In the genomic region with DNA sequence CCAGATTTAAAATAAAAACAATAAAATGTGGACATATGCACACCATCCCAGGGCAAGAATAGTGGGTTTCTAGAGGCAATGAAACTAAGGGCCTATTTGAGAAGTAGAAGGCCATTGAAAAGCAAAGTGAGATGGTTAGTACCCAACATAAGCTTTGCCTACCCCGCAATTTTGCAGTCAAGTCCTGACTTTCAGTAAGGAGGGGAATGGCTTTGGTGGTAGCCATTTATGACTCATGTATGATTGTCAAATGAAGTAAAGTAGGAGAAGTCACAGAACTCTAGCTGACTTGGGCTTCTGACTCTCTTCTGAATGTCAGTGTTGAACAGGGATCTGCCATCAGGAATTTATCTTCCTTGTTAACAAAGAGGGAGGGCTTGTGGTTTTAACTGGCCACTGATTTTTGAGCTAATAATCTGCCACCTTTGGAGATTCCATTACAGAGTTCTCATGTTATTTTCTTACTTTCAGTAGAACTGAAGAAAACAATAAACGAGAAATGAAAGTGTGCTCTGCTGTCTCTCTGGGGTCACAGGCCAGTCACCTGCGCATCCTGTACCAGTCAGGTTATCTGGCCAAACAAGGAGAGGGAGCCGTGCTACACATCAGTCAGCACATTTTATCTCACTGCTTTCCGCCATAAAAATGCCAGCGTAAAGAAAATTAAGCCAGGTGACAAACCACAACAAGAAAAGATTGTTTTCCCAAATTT, we compare ENCODE assay signal across 16 cellular contexts. TPM values are rescaled to one million over a fixed set of nuclear protein-coding genes. Genes with fewer than 3 reads are reported as not detected.
DNase-seq lines count a peak whose midpoint lies in the region; ATAC-seq, FAIRE-seq and TF ChIP-seq lines count a peak whose summit lies in the region.
"Had no signal": no experiment of that assay in that cellular context is flagged by ENCODE, and none has a peak within 500 bp of the region (broad histone marks: within the 10 kb centered on the region; RNA-seq: fewer than 3 reads in every experiment).

No MANE protein-coding gene starts in this region.

- FAIRE-seq in GM12891 (lab: Jason Lieb, UNC), result peak; percentile 71
- FAIRE-seq: A204.1 had no signal

- ATAC-seq in GM19397 (IDR thresholded peaks at IDR 0.05; ENCODE audit: unreplicated experiment) (peak; percentile 96), HG02759 (IDR thresholded peaks at IDR 0.05; ENCODE audit: unreplicated experiment) (peak; percentile 85), HG03378 (IDR thresholded peaks at IDR 0.05; ENCODE audit: unreplicated experiment) (peak; percentile 85)
- ATAC-seq: gastroesophageal sphincter, left lobe of liver had no signal

- DNase-seq in GM12891 (ENCODE audit: insufficient read length, low spot score), result no peak
- no peak for DNase-seq in DMS79 treated with DMSO at 0.1 percent for 48 hours (lab: John Stamatoyannopoulos, UW)
- no peak for DNase-seq in medulla oblongata (ENCODE audit: extremely low spot score)
- no peak for DNase-seq in ureter (ENCODE audit: low spot score)
- no peak for DNase-seq in substantia nigra (lab: John Stamatoyannopoulos, UW)
- DNase-seq: amygdala; NCI-H2029 treated with DMSO at 0.1 percent for 48 hours; PC-9; stimulated activated CD4-positive, alpha-beta T cell treated with anti-CD3 and anti-CD28 coated beads, Interleukin-15, amount 100 ng/mL, for 24 hours had no signal

- TF ChIP-seq POLR2A in GM12891 (IDR thresholded peaks at IDR 0.05; ENCODE audit: low read depth, low read length), result no peak

- no peak overlapping the region for H3K27ac ChIP-seq in substantia nigra (ENCODE audit: low read depth, low read length, poor library complexity, severe bottlenecking)
- H3K27ac ChIP-seq: gastroesophageal sphincter, PC-9 had no signal

TF ChIP-seq in GM12891, 5 proteins besides CTCF, POLR2A, EP300 and RAD21:
- TF ChIP-seq SPI1 (IDR thresholded peaks at IDR 0.05; ENCODE audit: low read depth, low read length) (peak; percentile 76), POLR2AphosphoS5 (IDR thresholded peaks at IDR 0.05; ENCODE audit: low read depth, low read length) (no peak), POU2F2 (IDR thresholded peaks at IDR 0.05; ENCODE audit: low read depth, low read length) (no peak)

RNA-seq across cellular contexts. Expression of a gene that starts 14.3 kb away (rescaled TPM):
- 1.2 TPM for polyA plus RNA-seq in GM12891 (2012; ENCODE audit: low read depth, missing spikeins)
- 3.3 TPM for total RNA-seq in ureter
- total RNA-seq: PC-9 had no signal
- polyA plus RNA-seq: IgD-negative memory B cell had no signal
